8 cellular contexts compared by ENCODE assay signal in genomic region chr20:35718321-35718720, GRCh38. TPM values are rescaled to one million over a fixed set of nuclear protein-coding genes. Genes with fewer than 3 reads are reported as not detected.
A peak's percentile ranks its signal among the peaks of the same experiment; 100 is the strongest.
DNase-seq lines count a peak whose midpoint lies in the region; ATAC-seq and TF ChIP-seq lines count a peak whose summit lies in the region.
"Not testable (repeated sequence)": the region's sequence is repeated elsewhere in the genome, so short reads cannot be mapped to it uniquely, and the experiment has no call there.

No MANE protein-coding gene starts in this region.

- H3K9me2 ChIP-seq in HCT116 (ENCODE audit: insufficient read depth), result not testable (repeated sequence)

- POLR2A ChIA-PET in CD4-positive, alpha-beta T cell (lab: Charles Lee), result interaction anchor here (0.7 to 5.3 kb wide), 7 partner anchors 10 to 315 kb away, joined by 3 to 32 read pairs (median 5); partner anchors contain the start of genes NFS1, PHF20, RBM39 and ROMO1
- POLR2A ChIA-PET in HCT116 (lab: Charles Lee), result interaction anchor here (0.9 to 1.0 kb wide), 2 partner anchors 12 to 24 kb away, joined by 3 to 5 read pairs; partner anchors contain the start of gene RBM39

- not testable (repeated sequence) for H3K27me3 ChIP-seq in CD4-positive, alpha-beta T cell (ENCODE audit: control insufficient read depth, insufficient read depth, low read length); HCT116 (ENCODE audit: insufficient read depth, low read length); osteoblast (ENCODE audit: insufficient read depth, low read length)

- intact Hi-C loops in CD4-positive, alpha-beta T cell (cut with DNase I, micrococcal nuclease); HCT116 (cut with micrococcal nuclease): not testable (repeated sequence)

- H3K27ac Mint-ChIP-seq in CD4-positive, alpha-beta T cell, result peak overlapping the region; percentile 30
- H3K27ac Mint-ChIP-seq in activated naive CD4-positive, alpha-beta T cell treated with anti-CD3 and anti-CD28 coated beads, Interleukin-2, amount 50 U/mL, for 24 hours, result peak overlapping the region; percentile 88
- H3K27ac Mint-ChIP-seq in central memory CD8-positive, alpha-beta T cell (ENCODE audit: low read depth), result peak overlapping the region; percentile 91
- peak overlapping the region; percentile 15 for H3K27ac Mint-ChIP-seq in glutamatergic neuron (ENCODE audit: unreplicated experiment)
- peak overlapping the region; percentile 65 for H3K27ac Mint-ChIP-seq in stimulated activated naive CD8-positive, alpha-beta T cell treated with anti-CD3 and anti-CD28 coated beads, Interleukin-15, Interleukin-2, amounts not matched to agents 100 ng/mL and 50 ng/mL, for 24 hours

- H3K79me2 ChIP-seq in HCT116 (ENCODE audit: insufficient read depth, low read length) (peaks cover 100% of the 10 kb centered on the region), osteoblast (ENCODE audit: insufficient read depth, low read length) (peaks cover 97% of the 10 kb centered on the region)

- H3K27me3 Mint-ChIP-seq in CD4-positive, alpha-beta T cell; activated naive CD4-positive, alpha-beta T cell treated with anti-CD3 and anti-CD28 coated beads, Interleukin-2, amount 50 U/mL, for 24 hours; central memory CD8-positive, alpha-beta T cell; glutamatergic neuron (ENCODE audit: unreplicated experiment); stimulated activated naive CD8-positive, alpha-beta T cell treated with anti-CD3 and anti-CD28 coated beads, Interleukin-15, Interleukin-2, amounts not matched to agents 100 ng/mL and 50 ng/mL, for 24 hours: not testable (repeated sequence)

- H3K9ac ChIP-seq in HCT116 (ENCODE audit: low read length), result not testable (repeated sequence)

- not testable (repeated sequence) for H3K4me3 Mint-ChIP-seq in CD4-positive, alpha-beta T cell; activated naive CD4-positive, alpha-beta T cell treated with anti-CD3 and anti-CD28 coated beads, Interleukin-2, amount 50 U/mL, for 24 hours; glutamatergic neuron (ENCODE audit: unreplicated experiment); stimulated activated naive CD8-positive, alpha-beta T cell treated with anti-CD3 and anti-CD28 coated beads, Interleukin-15, Interleukin-2, amounts not matched to agents 100 ng/mL and 50 ng/mL, for 24 hours
- H3K4me3 Mint-ChIP-seq in central memory CD8-positive, alpha-beta T cell, result peak overlapping the region; percentile 9

- peaks cover 81 to 92% of the 10 kb centered on the region in 2 experiments for H3K36me3 ChIP-seq in HCT116 (ENCODE audit: control insufficient read depth in 1 of 2, insufficient read depth in 2 of 2, low read length in 2 of 2)
- peaks cover 99% of the 10 kb centered on the region for H3K36me3 ChIP-seq in osteoblast (ENCODE audit: insufficient read depth, low read length)

- H3K36me3 Mint-ChIP-seq in CD4-positive, alpha-beta T cell (ENCODE audit: low read depth), result peaks cover 98% of the 10 kb centered on the region
- peaks cover 17% of the 10 kb centered on the region for H3K36me3 Mint-ChIP-seq in activated naive CD4-positive, alpha-beta T cell treated with anti-CD3 and anti-CD28 coated beads, Interleukin-2, amount 50 U/mL, for 24 hours
- H3K36me3 Mint-ChIP-seq in central memory CD8-positive, alpha-beta T cell (ENCODE audit: insufficient read depth), result peaks cover 96% of the 10 kb centered on the region
- not testable (repeated sequence) for H3K36me3 Mint-ChIP-seq in glutamatergic neuron (ENCODE audit: unreplicated experiment)
- H3K36me3 Mint-ChIP-seq in stimulated activated naive CD8-positive, alpha-beta T cell treated with anti-CD3 and anti-CD28 coated beads, Interleukin-15, Interleukin-2, amounts not matched to agents 100 ng/mL and 50 ng/mL, for 24 hours (ENCODE audit: low read depth), result peaks cover 84% of the 10 kb centered on the region

- not testable (repeated sequence) for H3K4me2 ChIP-seq in HCT116 (ENCODE audit: low read length); osteoblast (ENCODE audit: insufficient read depth, low read length)

- H3K4me3 ChIP-seq in HCT116 (replicated peaks in 1 of 2; ENCODE audit: low read depth in 1 of 2, low read length in 2 of 2); osteoblast (ENCODE audit: insufficient read depth, low read length): not testable (repeated sequence)

- CTCF ChIA-PET in CD4-positive, alpha-beta T cell (lab: Charles Lee), result interaction anchor here (0.6 to 1.8 kb wide), 8 partner anchors 9 to 177 kb away, joined by 3 to 4 read pairs (median 4); no protein-coding TSS in a partner anchor
- CTCF ChIA-PET in HCT116 (lab: Charles Lee), result not testable (repeated sequence)

- not testable (repeated sequence) for DNase-seq in CD4-positive, alpha-beta T cell; HCT116 (ENCODE audit: low read depth, low spot score); central memory CD8-positive, alpha-beta T cell (ENCODE audit: low spot score in 2 of 2); glutamatergic neuron; osteoblast (ENCODE audit: insufficient read length, low spot score, missing footprints)
- DNase-seq in RPMI7951 (ENCODE audit: low read depth), result peak; percentile 46

- RAD21 ChIA-PET in HCT116 (lab: Charles Lee; ENCODE audit: low non-redundant PET in 1 of 2, low total read pairs in 2 of 2, uncharacterized antibody in 2 of 2, unreplicated experiment in 2 of 2), result not testable (repeated sequence)

- H3K9me3 ChIP-seq in CD4-positive, alpha-beta T cell (ENCODE audit: control insufficient read depth, low read length); HCT116 (ENCODE audit: control insufficient read depth in 1 of 2, insufficient read depth in 1 of 2, low read depth in 1 of 2, low read length in 2 of 2); osteoblast (ENCODE audit: low read depth, low read length): not testable (repeated sequence)

- peaks cover 54% of the 10 kb centered on the region for H3K4me1 Mint-ChIP-seq in CD4-positive, alpha-beta T cell (ENCODE audit: low read depth)
- peaks cover 56% of the 10 kb centered on the region for H3K4me1 Mint-ChIP-seq in activated naive CD4-positive, alpha-beta T cell treated with anti-CD3 and anti-CD28 coated beads, Interleukin-2, amount 50 U/mL, for 24 hours
- H3K4me1 Mint-ChIP-seq in central memory CD8-positive, alpha-beta T cell, result peaks cover 47% of the 10 kb centered on the region
- H3K4me1 Mint-ChIP-seq in glutamatergic neuron (ENCODE audit: low read depth, unreplicated experiment), result not testable (repeated sequence)
- peaks cover 65% of the 10 kb centered on the region for H3K4me1 Mint-ChIP-seq in stimulated activated naive CD8-positive, alpha-beta T cell treated with anti-CD3 and anti-CD28 coated beads, Interleukin-15, Interleukin-2, amounts not matched to agents 100 ng/mL and 50 ng/mL, for 24 hours (ENCODE audit: low read depth)

- TF ChIP-seq RAD21 in HCT116 (IDR thresholded peaks at IDR 0.05; ENCODE audit: low read depth), result not testable (repeated sequence)

- not testable (repeated sequence) for BruUV-seq in HCT116 (replicated peaks; lab: Mats Ljungman, UMichigan)

- not testable (repeated sequence) for H3K27ac ChIP-seq in CD4-positive, alpha-beta T cell (ENCODE audit: low read depth, low read length); HCT116 (ENCODE audit: low read depth, low read length)
- peak overlapping the region; percentile 30 for H3K27ac ChIP-seq in osteoblast (ENCODE audit: low read depth, low read length)

- not testable (repeated sequence) for H3K4me1 ChIP-seq in HCT116 (ENCODE audit: control insufficient read depth in 1 of 2, insufficient read depth in 2 of 2, low read length in 2 of 2); osteoblast (ENCODE audit: insufficient read depth, low read length)

- TF ChIP-seq POLR2A in HCT116 (IDR thresholded peaks at IDR 0.05; ENCODE audit: borderline replicate concordance, extremely low read depth, insufficient read depth, insufficient read length), result not testable (repeated sequence)

- H4K20me1 ChIP-seq in HCT116 (ENCODE audit: insufficient read depth), result peaks cover 45% of the 10 kb centered on the region
- H4K20me1 ChIP-seq in osteoblast (ENCODE audit: insufficient read depth, low read length), result peaks cover 84% of the 10 kb centered on the region

- TF ChIP-seq CTCF in CD4-positive, alpha-beta T cell (IDR thresholded peaks at IDR 0.05); HCT116 (IDR thresholded peaks at IDR 0.05 in 2 of 3, conservative IDR thresholded peaks at IDR 0.05 in 1 of 3; ENCODE audit: borderline replicate concordance in 1 of 3, insufficient read depth in 1 of 3, low read depth in 2 of 3, low read length in 2 of 3); glutamatergic neuron (IDR thresholded peaks at IDR 0.05; ENCODE audit: partially characterized antibody, unreplicated experiment); osteoblast (IDR thresholded peaks at IDR 0.05; ENCODE audit: extremely low read depth, low read depth, low read length): not testable (repeated sequence)

- not testable (repeated sequence) for ATAC-seq in CD4-positive, alpha-beta T cell (ENCODE audit: poor library complexity); central memory CD8-positive, alpha-beta T cell (replicated peaks; ENCODE audit: extremely low read depth, poor library complexity, severe bottlenecking)
- ATAC-seq in HCT116, result peak; percentile 45; the same call in 1 of the 2 replicates

- H2AFZ ChIP-seq in HCT116 (ENCODE audit: low read depth, low read length, poor library complexity, severe bottlenecking); osteoblast (ENCODE audit: low read length): not testable (repeated sequence)

- H3K9me3 Mint-ChIP-seq in CD4-positive, alpha-beta T cell; activated naive CD4-positive, alpha-beta T cell treated with anti-CD3 and anti-CD28 coated beads, Interleukin-2, amount 50 U/mL, for 24 hours; central memory CD8-positive, alpha-beta T cell; glutamatergic neuron (ENCODE audit: unreplicated experiment); stimulated activated naive CD8-positive, alpha-beta T cell treated with anti-CD3 and anti-CD28 coated beads, Interleukin-15, Interleukin-2, amounts not matched to agents 100 ng/mL and 50 ng/mL, for 24 hours: not testable (repeated sequence)

RNA-seq across cellular contexts. Expression of gene ROMO1, which starts 19.1 kb away (rescaled TPM):
- 10 to 100 TPM; 32.9 to 35.8 TPM for total RNA-seq in CD4-positive, alpha-beta T cell
- total RNA-seq in HCT116 (2021; ENCODE audit: unreplicated experiment) (167 TPM), glutamatergic neuron (ENCODE audit: unreplicated experiment) (103 TPM), osteoblast (108 and 124 TPM in 2 replicates)
- polyA plus RNA-seq in HCT116 (2012), result 257 TPM in 2 replicates
- 624 and 862 TPM in 2 replicates for total RNA-seq in RPMI7951 (2014; rRNA removed; shearing (Covaris generic))

RNA-seq across cellular contexts. Expression of gene NFS1, which starts 19.2 kb away (rescaled TPM):
- 10 to 100 TPM; 10.6 to 11.5 TPM for total RNA-seq in CD4-positive, alpha-beta T cell
- total RNA-seq in HCT116 (2021; ENCODE audit: unreplicated experiment) (33.9 TPM), glutamatergic neuron (ENCODE audit: unreplicated experiment) (13.9 TPM), osteoblast (21.7 and 29.5 TPM in 2 replicates)
- 16.2 and 21.6 TPM in 2 replicates for polyA plus RNA-seq in HCT116 (2012)
- 42.8 and 53.4 TPM in 2 replicates for total RNA-seq in RPMI7951 (2014; rRNA removed; shearing (Covaris generic))

RNA-seq across cellular contexts. Expression of gene RBM39, which starts 23.7 kb away (rescaled TPM):
- total RNA-seq in CD4-positive, alpha-beta T cell, result 1,000 to 10,000 TPM; 1,057 to 1,091 TPM
- 234 TPM for total RNA-seq in HCT116 (2021; ENCODE audit: unreplicated experiment)
- polyA plus RNA-seq in HCT116 (2012), result 186 and 203 TPM in 2 replicates
- total RNA-seq in RPMI7951 (2014; rRNA removed; shearing (Covaris generic)), result 269 and 327 TPM in 2 replicates
- total RNA-seq in glutamatergic neuron (ENCODE audit: unreplicated experiment), result 358 TPM
- 274 and 300 TPM in 2 replicates for total RNA-seq in osteoblast

RNA-seq across cellular contexts. Expression of gene PHF20, which starts 53.5 kb away (rescaled TPM):
- 100 to 1,000 TPM; 119 to 126 TPM for total RNA-seq in CD4-positive, alpha-beta T cell
- total RNA-seq in HCT116 (2021; ENCODE audit: unreplicated experiment), result 40.8 TPM
- polyA plus RNA-seq in HCT116 (2012), result 15.8 and 22.0 TPM in 2 replicates
- total RNA-seq in RPMI7951 (2014; rRNA removed; shearing (Covaris generic)), result 47.3 and 60.0 TPM in 2 replicates
- total RNA-seq in glutamatergic neuron (ENCODE audit: unreplicated experiment), result 76.1 TPM
- 34.8 and 39.1 TPM in 2 replicates for total RNA-seq in osteoblast

RNA-seq across cellular contexts. Expression of gene CPNE1, which starts 53.6 kb away (rescaled TPM):
- 100 to 1,000 TPM; 146 to 153 TPM for total RNA-seq in CD4-positive, alpha-beta T cell
- total RNA-seq in HCT116 (2021; ENCODE audit: unreplicated experiment), result 333 TPM
- polyA plus RNA-seq in HCT116 (2012), result 304 and 307 TPM in 2 replicates
- total RNA-seq in RPMI7951 (2014; rRNA removed; shearing (Covaris generic)), result 301 and 408 TPM in 2 replicates
- 327 TPM for total RNA-seq in glutamatergic neuron (ENCODE audit: unreplicated experiment)
- 165 and 166 TPM in 2 replicates for total RNA-seq in osteoblast

Comparison
In these comparisons a context has a peak if more than half of its experiments do, and no peak if none do; other contexts are left out.
1. H3K27ac Mint-ChIP-seq: peak in every context shown above with its lines; median percentile 91 in central memory CD8-positive, alpha-beta T cell; 88 in activated naive CD4-positive, alpha-beta T cell treated with anti-CD3 and anti-CD28 coated beads, Interleukin-2, amount 50 U/mL, for 24 hours; 65 in stimulated activated naive CD8-positive, alpha-beta T cell treated with anti-CD3 and anti-CD28 coated beads, Interleukin-15, Interleukin-2, amounts not matched to agents 100 ng/mL and 50 ng/mL, for 24 hours; 30 in CD4-positive, alpha-beta T cell; 15 in glutamatergic neuron.